In genomic region chr2:208208335-208209085, GRCh38 we compare ENCODE assay signal across 1 cellular context.
TF ChIP-seq lines count a peak whose summit lies in the region.

No MANE protein-coding gene starts in this region.

TF ChIP-seq in GM23338, 12 proteins besides CTCF, POLR2A, EP300 and RAD21 (continued from another document):
- TF ChIP-seq ZNF462 (CRISPR knock-in tag; IDR thresholded peaks at IDR 0.05) = no peak
- TF ChIP-seq JUNB (IDR thresholded peaks at IDR 0.05; ENCODE audit: unreplicated experiment) = no peak
- TF ChIP-seq POLR2AphosphoS5 (IDR thresholded peaks at IDR 0.05; ENCODE audit: low read depth) = no peak
TF ChIP-seq in GM23338: peak in this region for 0.
